ENCODE assay signal across 8 cellular contexts in genomic region chr16:64051826-64052225, GRCh38.
DNase-seq lines count a peak whose midpoint lies in the region; ATAC-seq and TF ChIP-seq lines count a peak whose summit lies in the region.

No MANE protein-coding gene starts in this region.

- peak; percentile 77 for TF ChIP-seq CTCF in chondrocyte (IDR thresholded peaks at IDR 0.05)

- DNase-seq in NCI-H1092 treated with DMSO at 0.1 percent for 48 hours (lab: John Stamatoyannopoulos, UW) (peak; percentile 4), NCI-H1092 (lab: John Stamatoyannopoulos, UW) (no peak), NCI-H524 treated with DMSO at 0.1 percent for 48 hours (lab: John Stamatoyannopoulos, UW) (peak; percentile 32), chondrocyte (ENCODE audit: low spot score) (no peak), renal cortical epithelial cell (ENCODE audit: low read depth) (peak; percentile 14), GDM1 (lab: John Stamatoyannopoulos, UW) (no peak), SIG-M5 treated with dmso at 0.1 percent for 504 hours (lab: John Stamatoyannopoulos, UW; ENCODE audit: unreplicated experiment) (no peak)

- H3K27me3 Mint-ChIP-seq in chondrocyte (ENCODE audit: low read depth) = peaks cover 3% of the 10 kb centered on the region

- no peak overlapping the region for H3K4me3 Mint-ChIP-seq in chondrocyte (ENCODE audit: unreplicated experiment)

- no peak for ATAC-seq in GM19035 (IDR thresholded peaks at IDR 0.05; ENCODE audit: unreplicated experiment)

- H3K27ac Mint-ChIP-seq in chondrocyte (ENCODE audit: unreplicated experiment) = no peak overlapping the region

- H3K36me3 Mint-ChIP-seq in chondrocyte (ENCODE audit: low read depth) = peaks cover 6% of the 10 kb centered on the region

- H3K9me3 Mint-ChIP-seq in chondrocyte (ENCODE audit: low read depth) = peaks cover 13% of the 10 kb centered on the region

- H3K4me1 Mint-ChIP-seq in chondrocyte (ENCODE audit: low read depth) = peaks cover 12% of the 10 kb centered on the region

Comparison
In these comparisons a context has a peak if more than half of its experiments do, and no peak if none do; other contexts are left out.
1. DNase-seq: peak in NCI-H1092 treated with DMSO at 0.1 percent for 48 hours (single experiment), NCI-H524 treated with DMSO at 0.1 percent for 48 hours (single experiment) and renal cortical epithelial cell (single experiment); none in NCI-H1092 (single experiment), chondrocyte (single experiment), GDM1 (single experiment) and SIG-M5 treated with dmso at 0.1 percent for 504 hours (single experiment).